ENCODE assay signal across 9 cellular contexts in genomic region chr20:50788045-50788867, GRCh38. TPM values are rescaled to one million over a fixed set of nuclear protein-coding genes. Genes with fewer than 3 reads are reported as not detected.
DNase-seq lines count a peak whose midpoint lies in the region; ATAC-seq and TF ChIP-seq lines count a peak whose summit lies in the region.
"Had no signal": no experiment of that assay in that cellular context is flagged by ENCODE, and none has a peak within 500 bp of the region (broad histone marks: within the 10 kb centered on the region; RNA-seq: fewer than 3 reads in every experiment).

No MANE protein-coding gene starts in this region.

- H3K9me3 ChIP-seq in right atrium auricular region (no peaks in the 10 kb centered on the region), SK-N-SH (no peaks in the 10 kb centered on the region), vagina (no peaks in the 10 kb centered on the region)
- no peaks in the 10 kb centered on the region for H3K9me3 ChIP-seq in CD8-positive, alpha-beta memory T cell (ENCODE audit: low read length)
- H3K9me3 ChIP-seq: neutrophil had no signal

- no peak for TF ChIP-seq POLR2A in vagina (IDR thresholded peaks at IDR 0.05)

- peaks cover 4 to 13% (median 6%) of the 10 kb centered on the region in 3 donors for H3K4me1 Mint-ChIP-seq in CD8-positive, alpha-beta memory T cell

- no peaks in the 10 kb centered on the region for H3K36me3 Mint-ChIP-seq in CD8-positive, alpha-beta memory T cell

- POLR2A ChIA-PET in SK-N-SH (lab: Yijun Ruan, JAX) = interaction anchor here (0.6 kb wide), 1 partner anchor 421 kb away, joined by 4 read pairs; no protein-coding TSS in a partner anchor
- POLR2A ChIA-PET in CD8-positive, alpha-beta memory T cell (lab: Charles Lee) = interaction anchor here (0.7 kb wide), 1 partner anchor 640 kb away, joined by 3 read pairs; no protein-coding TSS in a partner anchor

- no peak for TF ChIP-seq EP300 in SK-N-SH (IDR thresholded peaks at IDR 0.05; ENCODE audit: borderline replicate concordance in 1 of 2, low read depth in 1 of 2, low read length in 1 of 2)

- no peaks in the 10 kb centered on the region for H3K9me2 ChIP-seq in SK-N-SH

- no peak for DNase-seq in right atrium auricular region (ENCODE audit: low spot score)
- no peak for DNase-seq in Right ventricle myocardium superior
- DNase-seq in SK-N-SH = peak; percentile 57
- DNase-seq in kidney epithelial cell (ENCODE audit: low read depth) = no peak
- no peak for DNase-seq in vagina (ENCODE audit: extremely low spot score in 2 of 2)
- no peak for DNase-seq in CD8-positive, alpha-beta memory T cell
- no peak for DNase-seq in NCI-H748 treated with DMSO at 0.1 percent for 48 hours (lab: John Stamatoyannopoulos, UW)

- no peaks in the 10 kb centered on the region for H3K36me3 ChIP-seq in right atrium auricular region
- H3K36me3 ChIP-seq in SK-N-SH (replicated peaks in 1 of 2; ENCODE audit: control insufficient read depth in 1 of 2, insufficient read depth in 2 of 2, low read length in 1 of 2) = no peaks in the 10 kb centered on the region
- H3K36me3 ChIP-seq in kidney epithelial cell (ENCODE audit: control insufficient read depth, insufficient read depth, low read length) = no peaks in the 10 kb centered on the region
- no peaks in the 10 kb centered on the region for H3K36me3 ChIP-seq in vagina
- no peaks in the 10 kb centered on the region for H3K36me3 ChIP-seq in CD8-positive, alpha-beta memory T cell (ENCODE audit: insufficient read depth, low read length)
- H3K36me3 ChIP-seq: neutrophil had no signal

- H3K27ac ChIP-seq in right atrium auricular region = peak overlapping the region; percentile 10 to 19
- no peak overlapping the region for H3K27ac ChIP-seq in SK-N-SH (ENCODE audit: low read depth in 2 of 2, low read length in 1 of 2)
- peak overlapping the region; percentile 61 for H3K27ac ChIP-seq in vagina
- no peak overlapping the region for H3K27ac ChIP-seq in CD8-positive, alpha-beta memory T cell (ENCODE audit: low read depth, low read length)
- H3K27ac ChIP-seq: neutrophil had no signal

- CTCF ChIA-PET in SK-N-SH (lab: Yijun Ruan, JAX) = interaction anchor here (0.6 to 11.3 kb wide), 9 partner anchors 9 to 480 kb away, joined by 3 to 340 read pairs (median 4); partner anchors contain the start of gene ADNP
- CTCF ChIA-PET in CD8-positive, alpha-beta memory T cell (lab: Charles Lee) = interaction anchor here (0.7 to 12.2 kb wide), 5 partner anchors 9 to 153 kb away, joined by 3 to 278 read pairs (median 3); partner anchors contain the start of gene ADNP

- H3K4me3 Mint-ChIP-seq in CD8-positive, alpha-beta memory T cell = peak overlapping the region in 2 of 7 donors; percentile 9 to 42

- ATAC-seq in Right ventricle myocardium superior (ENCODE audit: poor library complexity) (no peak), GM18517 (IDR thresholded peaks at IDR 0.05; ENCODE audit: unreplicated experiment) (no peak)

- H3K4me2 ChIP-seq in SK-N-SH = no peak overlapping the region

- H3K4me3 ChIP-seq in right atrium auricular region (no peak overlapping the region), SK-N-SH (ENCODE audit: low read depth in 2 of 2, low read length in 1 of 2) (no peak overlapping the region), kidney epithelial cell (ENCODE audit: low read depth, low read length) (no peak overlapping the region), vagina (no peak overlapping the region)
- no peak overlapping the region for H3K4me3 ChIP-seq in CD8-positive, alpha-beta memory T cell (ENCODE audit: low read length)

- H3K9me3 Mint-ChIP-seq in CD8-positive, alpha-beta memory T cell = no peaks in the 10 kb centered on the region

- no peak overlapping the region for H3K9ac ChIP-seq in SK-N-SH

- H2AFZ ChIP-seq in SK-N-SH (ENCODE audit: low read depth) = peak overlapping the region; percentile 84; the same call in 1 of the 2 replicates

- H3K4me1 ChIP-seq in right atrium auricular region (peaks cover 0 to 15% of the 10 kb centered on the region in 2 donors), SK-N-SH (ENCODE audit: control insufficient read depth in 1 of 2, insufficient read depth in 2 of 2, low read depth in 1 of 2, low read length in 1 of 2) (peaks cover 8 to 21% of the 10 kb centered on the region in 2 experiments; a peak in 3 of 4 replicates), vagina (peaks cover 23% of the 10 kb centered on the region)
- H3K4me1 ChIP-seq in CD8-positive, alpha-beta memory T cell (ENCODE audit: insufficient read depth, low read length) = peaks cover 12% of the 10 kb centered on the region

- peaks cover 6% of the 10 kb centered on the region for H3F3A ChIP-seq in SK-N-SH (replicated peaks; ENCODE audit: insufficient read depth)

- H3K27me3 ChIP-seq in right atrium auricular region (no peaks in the 10 kb centered on the region), SK-N-SH (ENCODE audit: insufficient read depth) (no peaks in the 10 kb centered on the region), kidney epithelial cell (ENCODE audit: control insufficient read depth, insufficient read depth, low read length) (no peaks in the 10 kb centered on the region), vagina (no peaks in the 10 kb centered on the region)
- H3K27me3 ChIP-seq in CD8-positive, alpha-beta memory T cell (ENCODE audit: insufficient read depth, low read length, poor library complexity, severe bottlenecking) = no peaks in the 10 kb centered on the region

- peak; percentile 75 for TF ChIP-seq RAD21 in SK-N-SH (IDR thresholded peaks at IDR 0.05; ENCODE audit: low read length)

- WGBS in SK-N-SH (ENCODE audit: low lambda C conversion rate) = 65% methylated on average over 17 of the region's 17 CpGs

- no peaks in the 10 kb centered on the region for H4K20me1 ChIP-seq in SK-N-SH (ENCODE audit: insufficient read depth)

- TF ChIP-seq CTCF in right atrium auricular region (IDR thresholded peaks at IDR 0.05) (peak in 1 of 2 donors; percentile 41), SK-N-SH (IDR thresholded peaks at IDR 0.05) (peak; percentile 70), kidney epithelial cell (IDR thresholded peaks at IDR 0.05; ENCODE audit: insufficient read depth, low read length, poor library complexity, severe bottlenecking) (peak; percentile 70), vagina (IDR thresholded peaks at IDR 0.05) (peak in 2 of 3 experiments; percentile 28 to 36)

- H3K79me2 ChIP-seq in SK-N-SH (ENCODE audit: insufficient read depth) = no peaks in the 10 kb centered on the region

- intact Hi-C loops in Right ventricle myocardium superior (cut with DNase I) (no loop called here), vagina (cut with DNase I) (no loop called here)

- H3K27me3 Mint-ChIP-seq in CD8-positive, alpha-beta memory T cell = no peaks in the 10 kb centered on the region

- H3K27ac Mint-ChIP-seq in CD8-positive, alpha-beta memory T cell = no peak overlapping the region

TF ChIP-seq in SK-N-SH, 30 proteins besides CTCF, POLR2A, EP300 and RAD21:
- TF ChIP-seq SMC3 (IDR thresholded peaks at IDR 0.05; ENCODE audit: low read depth, low read length) (peak; percentile 50), TCF12 (IDR thresholded peaks at IDR 0.05) (0 out of 2 replicates have a peak, but pooled peaks have one; percentile 13), RFX5 (IDR thresholded peaks at IDR 0.05; ENCODE audit: low read length) (no peak), TAF1 (IDR thresholded peaks at IDR 0.05; ENCODE audit: borderline replicate concordance, low read depth, low read length) (no peak), MAX (IDR thresholded peaks at IDR 0.05; ENCODE audit: low read depth) (0 out of 2 replicates have a peak, but pooled peaks have one; percentile 9)
TF ChIP-seq in SK-N-SH: peak in this region for 3.

RNA-seq across cellular contexts. Expression of gene BCAS4, which starts 6.6 kb away (rescaled TPM):
- total RNA-seq in right atrium auricular region (1 to 10 TPM; 1.5 to 2.2 TPM), Right ventricle myocardium superior (2.6 TPM), kidney epithelial cell (24.7 and 28.0 TPM in 2 replicates), vagina (1.7 TPM)
- polyA plus RNA-seq in SK-N-SH (2012; rRNA removed) = 23.3 and 43.8 TPM in 2 replicates
- 22.2 and 30.8 TPM in 2 replicates for polyA plus RNA-seq in SK-N-SH (2012; cell fraction: cytosol; rRNA removed)
- 17.8 and 20.9 TPM in 2 replicates for polyA plus RNA-seq in SK-N-SH (2012; cell fraction: nucleus; rRNA removed)
- total RNA-seq in CD8-positive, alpha-beta memory T cell = 10 to 100 TPM; 23.3 to 25.0 TPM
- polyA plus RNA-seq in CD8-positive, alpha-beta memory T cell = 29.3 TPM

RNA-seq across cellular contexts. Expression of gene PARD6B, which starts 56.9 kb away (rescaled TPM):
- total RNA-seq in right atrium auricular region = 1 to 10 TPM; 4.4 to 5.9 TPM
- total RNA-seq in Right ventricle myocardium superior = 4.7 TPM
- 0.49 and 0.57 TPM in 2 replicates for polyA plus RNA-seq in SK-N-SH (2012; rRNA removed)
- 0.56 and 0.60 TPM in 2 replicates for polyA plus RNA-seq in SK-N-SH (2012; cell fraction: cytosol; rRNA removed)
- polyA plus RNA-seq in SK-N-SH (2012; cell fraction: nucleus; rRNA removed) = 0.45 and 0.76 TPM in 2 replicates
- 23.7 and 24.0 TPM in 2 replicates for total RNA-seq in kidney epithelial cell
- 4.7 TPM for total RNA-seq in vagina
- total RNA-seq in CD8-positive, alpha-beta memory T cell = 1 to 10 TPM; 5.5 to 5.6 TPM
- polyA plus RNA-seq in CD8-positive, alpha-beta memory T cell = 0.72 TPM

Comparison
In these comparisons a context has a peak if more than half of its experiments do, and no peak if none do; other contexts are left out.
1. H3K27ac ChIP-seq: peak in right atrium auricular region (2 of 2) and vagina (single experiment); none in SK-N-SH (0 of 2) and CD8-positive, alpha-beta memory T cell (single experiment).